In the genomic region with DNA sequence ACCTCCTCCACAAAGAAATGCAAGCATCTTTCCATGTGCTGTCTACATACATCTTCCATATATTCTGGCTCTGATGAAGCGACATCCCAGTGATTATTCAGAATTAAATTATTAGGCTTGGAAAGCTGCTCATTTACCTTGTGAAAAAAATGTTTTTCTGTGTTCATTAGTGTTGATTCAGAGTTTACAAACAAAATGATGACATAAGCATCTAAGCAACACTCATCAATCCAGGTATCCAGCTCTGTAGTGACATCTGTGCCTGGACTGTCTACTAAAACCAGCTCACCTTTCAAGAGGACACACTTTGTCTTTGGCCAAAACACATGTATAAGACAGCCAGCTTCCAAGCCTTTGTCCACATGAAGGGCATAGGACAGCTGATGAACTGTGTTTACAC, we compare ENCODE assay signal across 23 cellular contexts. TPM values are rescaled to one million over a fixed set of nuclear protein-coding genes. Genes with fewer than 3 reads are reported as not detected.
A peak's percentile ranks its signal among the peaks of the same experiment; 100 is the strongest.
DNase-seq lines count a peak whose midpoint lies in the region; FAIRE-seq and TF ChIP-seq lines count a peak whose summit lies in the region.
"Had no signal": no experiment of that assay in that cellular context is flagged by ENCODE, and none has a peak within 500 bp of the region (broad histone marks: within the 10 kb centered on the region; RNA-seq: fewer than 3 reads in every experiment).

No MANE protein-coding gene starts in this region.

- BruUV-seq in A673 (replicated peaks; lab: Mats Ljungman, UMichigan) = no TSS peak

- H3K4me1 ChIP-seq in A673 (ENCODE audit: insufficient read depth, low read length, poor library complexity, severe bottlenecking) = peaks cover 28% of the 10 kb centered on the region
- H3K4me1 ChIP-seq: BE2C had no signal

- no peaks in the 10 kb centered on the region for H3K36me3 ChIP-seq in A673 (ENCODE audit: insufficient read depth, low read length, poor library complexity, severe bottlenecking)
- no peaks in the 10 kb centered on the region for H3K36me3 ChIP-seq in SK-N-MC (ENCODE audit: insufficient read depth, low read length)
- H3K36me3 ChIP-seq: BE2C; BLaER1 treated with 17β-estradiol and CSF1 and Interleukin-3, amounts not matched to agents 10 nM and 100 nM had no signal

- no peak overlapping the region for H3K9ac ChIP-seq in SK-N-MC (ENCODE audit: insufficient read length)
- H3K9ac ChIP-seq: BLaER1 treated with 17β-estradiol and CSF1 and Interleukin-3, amounts not matched to agents 10 nM and 100 nM; GM23248 had no signal

- peak overlapping the region; percentile 33 for H3K27ac ChIP-seq in A673 (ENCODE audit: low read depth, low read length, poor library complexity, severe bottlenecking)
- H3K27ac ChIP-seq in SK-N-MC = peak overlapping the region; percentile 49; the same call in 1 of the 2 replicates
- H3K27ac ChIP-seq: BLaER1 treated with 17β-estradiol and CSF1 and Interleukin-3, amounts not matched to agents 10 nM and 100 nM; GM23248 had no signal

- POLR2A ChIA-PET in A673 (lab: Charles Lee; ENCODE audit: low non-redundant PET) = no interaction called here

- CTCF ChIA-PET in A673 (lab: Charles Lee) = no interaction called here

- H3K4me3 ChIP-seq in A673 (ENCODE audit: low read depth, low read length, poor library complexity, severe bottlenecking) (no peak overlapping the region), SK-N-MC (no peak overlapping the region)
- H3K4me3 ChIP-seq: BLaER1 treated with 17β-estradiol and CSF1 and Interleukin-3, amounts not matched to agents 10 nM and 100 nM; GM23248 had no signal

- H3K27me3 ChIP-seq in A673 (replicated peaks; ENCODE audit: insufficient read depth, low read depth, low read length, poor library complexity) = no peaks in the 10 kb centered on the region
- H3K27me3 ChIP-seq: BE2C; BLaER1 treated with 17β-estradiol and CSF1 and Interleukin-3, amounts not matched to agents 10 nM and 100 nM had no signal

- DNase-seq in A673 (ENCODE audit: low spot score) = no peak
- no peak for DNase-seq in H54 (ENCODE audit: insufficient read length, low spot score)
- DNase-seq in SK-N-MC (ENCODE audit: low read depth, low spot score) = no peak
- no peak for DNase-seq in NCI-H748 (lab: John Stamatoyannopoulos, UW; ENCODE audit: unreplicated experiment)
- no peak for DNase-seq in amygdala (lab: John Stamatoyannopoulos, UW)
- no peak for DNase-seq in T-helper 9 cell
- DNase-seq: ACHN; AML-193; BE2C; CD4-positive, alpha-beta T cell; CD8-positive, alpha-beta memory T cell; DMS53; DMS79 treated with DMSO at 0.1 percent for 48 hours; GF-D8; GM23248; H9 had no signal

- TF ChIP-seq POLR2A in H54 (IDR thresholded peaks at IDR 0.05; ENCODE audit: low read depth, low read length) = no peak

- H3K9me3 ChIP-seq in A673 (ENCODE audit: low read depth, low read length, poor library complexity, severe bottlenecking) = no peaks in the 10 kb centered on the region
- H3K9me3 ChIP-seq in SK-N-MC (ENCODE audit: low read depth, low read length) = no peaks in the 10 kb centered on the region
- H3K9me3 ChIP-seq: BE2C had no signal

- FAIRE-seq in H54 (lab: Jason Lieb, UNC) = peak; percentile 45
- FAIRE-seq: GM12891, GM18507, H1 had no signal

- intact Hi-C loops in A673 (cut with micrococcal nuclease; ENCODE audit: unreplicated experiment) = no loop called here

- TF ChIP-seq CTCF in A673 (conservative IDR thresholded peaks at IDR 0.05; ENCODE audit: low read depth, low read length) = no peak

RNA-seq across cellular contexts. Expression of gene SPATA31C2, which starts 51.1 kb away (rescaled TPM):
- total RNA-seq in A673 (2021) = 0.17 TPM in 2 replicates
- total RNA-seq: A172; CD4-positive, alpha-beta T cell; CD8-positive, alpha-beta memory T cell; Daoy; G401; GM23248 had no signal
